ENCODE assay signal across 19 cellular contexts in the genomic region with DNA sequence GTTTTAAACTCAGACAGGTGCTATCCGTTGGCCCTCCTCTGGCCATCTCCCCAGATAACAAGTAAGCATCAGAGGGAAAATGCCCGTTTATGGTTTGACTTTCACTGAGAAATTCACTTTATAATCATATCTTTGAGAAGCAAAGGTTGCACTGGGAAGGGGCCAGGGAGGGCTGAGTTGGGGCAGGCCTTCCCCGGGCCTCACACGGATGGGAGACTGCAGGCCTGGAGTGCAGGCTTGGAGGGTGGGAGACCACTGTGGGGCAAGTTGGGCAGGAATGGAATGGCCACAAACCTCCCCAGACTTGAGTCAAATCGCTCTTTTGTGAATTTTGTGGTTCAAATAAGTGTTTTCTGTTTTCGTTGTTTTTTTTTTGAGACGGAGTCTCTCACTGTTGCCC.
"Had no signal": no experiment of that assay in that cellular context is flagged by ENCODE, and none has a peak within 500 bp of the region (broad histone marks: within the 10 kb centered on the region; RNA-seq: fewer than 3 reads in every experiment).

No MANE protein-coding gene starts in this region.

- ATAC-seq: SK-N-SH treated with all-trans-retinoic acid at 6 μM for 48 hours had no signal

- DNase-seq: KBM-7, MV-4-11, NCI-H1048, NCI-H1105, NCI-H1417, NCI-H1436 treated with DMSO at 0.1 percent for 48 hours, NCI-H1694 treated with DMSO at 0.1 percent for 48 hours, NCI-H2029, NCI-H2081 treated with DMSO at 0.1 percent for 48 hours, NCI-H2171, NCI-H226, NCI-H446, NCI-H510A, NCI-H524 treated with DMSO at 0.1 percent for 48 hours, NCI-H69, NCI-H774, RPMI8226, SHP77 had no signal
